In the genomic region with DNA sequence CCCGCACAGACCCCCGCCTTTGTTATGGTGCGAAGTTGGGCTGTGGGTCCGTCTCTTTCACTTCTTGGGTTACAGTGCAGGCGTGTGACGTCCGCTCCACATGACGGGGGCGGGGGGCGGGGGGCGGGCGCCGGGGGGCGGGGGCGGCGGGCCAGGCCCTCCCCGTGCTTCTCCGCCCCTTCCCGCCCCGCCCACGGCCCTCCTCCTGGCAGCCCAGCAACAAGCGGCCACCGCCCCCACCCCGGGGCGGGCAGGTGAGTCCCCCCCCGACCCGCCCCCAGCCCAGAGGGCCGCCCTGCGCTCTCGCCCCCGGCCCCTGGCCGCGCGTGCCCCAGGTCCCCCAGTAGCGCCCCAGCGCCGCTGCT, we compare ENCODE assay signal across 8 cellular contexts. TPM values are rescaled to one million over a fixed set of nuclear protein-coding genes. Genes with fewer than 3 reads are reported as not detected.
A peak's percentile ranks its signal among the peaks of the same experiment; 100 is the strongest.
DNase-seq lines count a peak whose midpoint lies in the region; ATAC-seq and TF ChIP-seq lines count a peak whose summit lies in the region.

No MANE protein-coding gene starts in this region.

- H3K4me3 ChIP-seq in BE2C (ENCODE audit: low read depth, low read length): peak overlapping the region; percentile 76
- peak overlapping the region; percentile 77 for H3K4me3 ChIP-seq in trophoblast cell (ENCODE audit: low read depth, low read length)

- H3K14ac ChIP-seq in trophoblast cell (ENCODE audit: low read length): no peak overlapping the region

- no peak overlapping the region for H3K27ac ChIP-seq in trophoblast cell (ENCODE audit: low read depth, low read length)

- no peak overlapping the region for H4K12ac ChIP-seq in trophoblast cell (ENCODE audit: low read depth, low read length)

- intact Hi-C loops in cardiac septum (cut with DNase I): loop anchor here (2.0 kb wide), 1 partner anchor 41 kb away; no protein-coding TSS in a partner anchor

- no peak overlapping the region for H3K18ac ChIP-seq in trophoblast cell (ENCODE audit: low read length)

- H2AK5ac ChIP-seq in trophoblast cell (ENCODE audit: low read length): no peak overlapping the region

- no peak overlapping the region for H2BK5ac ChIP-seq in trophoblast cell (ENCODE audit: low read depth, low read length, poor library complexity)

- WGBS in trophoblast cell (ENCODE audit: extremely low coverage, insufficient coverage, insufficient read length): no CpG with 5 or more reads among the region's 37 CpGs

- H3K4me2 ChIP-seq in trophoblast cell (ENCODE audit: low read length): peak overlapping the region; percentile 100

- peaks cover 18% of the 10 kb centered on the region for H3K79me1 ChIP-seq in trophoblast cell (ENCODE audit: low read length)

- H3K79me2 ChIP-seq in trophoblast cell (ENCODE audit: control insufficient read depth, insufficient read depth, low read length, poor library complexity): peaks cover 5% of the 10 kb centered on the region

- no peak overlapping the region for H2BK12ac ChIP-seq in trophoblast cell (ENCODE audit: low read length)

- H3K36me3 ChIP-seq in BE2C (no peaks in the 10 kb centered on the region), trophoblast cell (ENCODE audit: control insufficient read depth in 1 of 2, insufficient read depth in 2 of 2, low read length in 2 of 2) (no peaks in the 10 kb centered on the region)

- H4K91ac ChIP-seq in trophoblast cell (ENCODE audit: low read depth, low read length): peak overlapping the region; percentile 2

- H3K27me3 ChIP-seq in BE2C: no peaks in the 10 kb centered on the region
- peaks cover 5% of the 10 kb centered on the region for H3K27me3 ChIP-seq in trophoblast cell (ENCODE audit: insufficient read depth, low read length)

- no peak overlapping the region for H2BK120ac ChIP-seq in trophoblast cell (ENCODE audit: insufficient read depth, low read length, poor library complexity)

- peak overlapping the region; percentile 58 for H4K8ac ChIP-seq in trophoblast cell (ENCODE audit: low read depth, low read length)

- ATAC-seq in HG02759 (IDR thresholded peaks at IDR 0.05; ENCODE audit: unreplicated experiment): peak; percentile 16
- no peak for ATAC-seq in GM21529 (IDR thresholded peaks at IDR 0.05; ENCODE audit: unreplicated experiment)

- H3K4me1 ChIP-seq in BE2C (no peaks in the 10 kb centered on the region), trophoblast cell (ENCODE audit: control insufficient read depth in 1 of 2, insufficient read depth in 2 of 2, low read length in 2 of 2) (peaks cover 0 to 18% of the 10 kb centered on the region in 2 experiments)

- H3K23ac ChIP-seq in trophoblast cell (ENCODE audit: low read length): no peak overlapping the region

- peak overlapping the region; percentile 9 for H3K4ac ChIP-seq in trophoblast cell (ENCODE audit: low read depth, low read length)

- no peak overlapping the region for H3K9ac ChIP-seq in trophoblast cell (ENCODE audit: low read length)

- DNase-seq in BE2C (peak; percentile 76), RPMI7951 (ENCODE audit: low read depth) (peak; percentile 49), cardiac septum (ENCODE audit: low spot score) (peak; percentile 92), trophoblast cell (no peak), GDM1 (lab: John Stamatoyannopoulos, UW) (no peak)
- peak; percentile 57 for DNase-seq in activated naive CD8-positive, alpha-beta T cell treated with anti-CD3 and anti-CD28 coated beads, Interleukin-2, amount 50 U/mL, for 16 hours (ENCODE audit: low read depth, low spot score)

- H3K9me3 ChIP-seq in BE2C (no peaks in the 10 kb centered on the region), trophoblast cell (ENCODE audit: insufficient read depth, low read depth, low read length) (peaks cover 2% of the 10 kb centered on the region)

- no peak overlapping the region for H2AFZ ChIP-seq in trophoblast cell (ENCODE audit: insufficient read depth, low read length, poor library complexity)

- TF ChIP-seq CTCF in BE2C (IDR thresholded peaks at IDR 0.05; ENCODE audit: low read depth, low read length): no peak

RNA-seq across cellular contexts. Expression of a gene that starts 3.6 kb away (rescaled TPM):
- polyA plus RNA-seq in BE2C (2012; ENCODE audit: insufficient read depth, insufficient read length, low read depth): 11.1 TPM
- 4.1 and 4.9 TPM in 2 replicates for total RNA-seq in RPMI7951 (2014; rRNA removed; shearing (Covaris generic))
- total RNA-seq in cardiac septum: 14.7 TPM
- polyA plus RNA-seq in trophoblast cell (2013): 6.6 and 8.8 TPM in 2 replicates

Comparison
In these comparisons a context has a peak if more than half of its experiments do, and no peak if none do; other contexts are left out.
1. DNase-seq: peak in BE2C (single experiment), RPMI7951 (single experiment), activated naive CD8-positive, alpha-beta T cell treated with anti-CD3 and anti-CD28 coated beads, Interleukin-2, amount 50 U/mL, for 16 hours (single experiment) and cardiac septum (single experiment); none in trophoblast cell (0 of 2) and GDM1 (single experiment).